8 cellular contexts compared by ENCODE assay signal in genomic region chr13:110676511-110677204, GRCh38. TPM values are rescaled to one million over a fixed set of nuclear protein-coding genes. Genes with fewer than 3 reads are reported as not detected.
DNase-seq lines count a peak whose midpoint lies in the region; ATAC-seq and TF ChIP-seq lines count a peak whose summit lies in the region.

No MANE protein-coding gene starts in this region.

- no peak for TF ChIP-seq CTCF in CD14-positive monocyte (IDR thresholded peaks at IDR 0.05)
- no peak for TF ChIP-seq CTCF in upper lobe of right lung (IDR thresholded peaks at IDR 0.05)
- no peak for TF ChIP-seq CTCF in coronary artery (IDR thresholded peaks at IDR 0.05)

- H3K4me1 ChIP-seq in upper lobe of right lung = no peaks in the 10 kb centered on the region

- H3K9me3 Mint-ChIP-seq in CD14-positive monocyte = peaks cover 0 to 3% (median 1%) of the 10 kb centered on the region in 7 donors
- H3K9me3 Mint-ChIP-seq in activated T-helper 2 cell treated with anti-CD3 and anti-CD28 coated beads, Interferon-gamma antibody, Interleukin-2, Interleukin-4, amounts not matched to agents 10 μg/mL and 5 μg/mL and 100 μg/mL, durations not matched to agents 14 hours and 24 hours and 36 hours = no peaks in the 10 kb centered on the region

- DNase-seq in CD14-positive monocyte (ENCODE audit: low spot score) = peak; percentile 80
- no peak for DNase-seq in activated T-helper 2 cell treated with anti-CD3 and anti-CD28 coated beads, Interferon-gamma antibody, Interleukin-2, Interleukin-4, amounts not matched to agents 10 μg/mL and 5 μg/mL and 100 μg/mL, durations not matched to agents 14 hours and 24 hours and 36 hours (ENCODE audit: low spot score)
- DNase-seq in upper lobe of right lung = no peak
- no peak for DNase-seq in kidney glomerular epithelial cell (lab: John Stamatoyannopoulos, UW)
- DNase-seq in coronary artery (ENCODE audit: low spot score) = no peak
- DNase-seq in posterior vena cava (ENCODE audit: low spot score) = no peak

- H3K4me3 Mint-ChIP-seq in CD14-positive monocyte = peak overlapping the region; percentile 68 to 91
- no peak overlapping the region for H3K4me3 Mint-ChIP-seq in activated T-helper 2 cell treated with anti-CD3 and anti-CD28 coated beads, Interferon-gamma antibody, Interleukin-2, Interleukin-4, amounts not matched to agents 10 μg/mL and 5 μg/mL and 100 μg/mL, durations not matched to agents 14 hours and 24 hours and 36 hours (ENCODE audit: low read depth)

- H3K4me1 Mint-ChIP-seq in CD14-positive monocyte = peaks cover 37% of the 10 kb centered on the region
- H3K4me1 Mint-ChIP-seq in activated T-helper 2 cell treated with anti-CD3 and anti-CD28 coated beads, Interferon-gamma antibody, Interleukin-2, Interleukin-4, amounts not matched to agents 10 μg/mL and 5 μg/mL and 100 μg/mL, durations not matched to agents 14 hours and 24 hours and 36 hours (ENCODE audit: low read depth) = peaks cover 3% of the 10 kb centered on the region

- H3K27ac ChIP-seq in upper lobe of right lung (no peak overlapping the region), coronary artery (peak overlapping the region in 1 of 2 donors; percentile 35)

- H3K9me3 ChIP-seq in upper lobe of right lung = no peaks in the 10 kb centered on the region

- intact Hi-C loops in CD14-positive monocyte (cut with micrococcal nuclease) (no loop called here), upper lobe of right lung (cut with DNase I) (no loop called here), posterior vena cava (cut with DNase I) (no loop called here)
- intact Hi-C loops in activated T-helper 2 cell treated with anti-CD3 and anti-CD28 coated beads, Interferon-gamma antibody, Interleukin-2, Interleukin-4, amounts not matched to agents 10 μg/mL and 5 μg/mL and 100 μg/mL, durations not matched to agents 14 hours and 24 hours and 36 hours (cut with micrococcal nuclease) = no loop called here

- peaks cover 41% of the 10 kb centered on the region for H3K36me3 ChIP-seq in upper lobe of right lung

- no peaks in the 10 kb centered on the region for H3K27me3 Mint-ChIP-seq in CD14-positive monocyte (ENCODE audit: low read depth in 3 of 3)
- no peaks in the 10 kb centered on the region for H3K27me3 Mint-ChIP-seq in activated T-helper 2 cell treated with anti-CD3 and anti-CD28 coated beads, Interferon-gamma antibody, Interleukin-2, Interleukin-4, amounts not matched to agents 10 μg/mL and 5 μg/mL and 100 μg/mL, durations not matched to agents 14 hours and 24 hours and 36 hours (ENCODE audit: low read depth)

- H3K36me3 Mint-ChIP-seq in CD14-positive monocyte = peaks cover 43 to 68% of the 10 kb centered on the region in 2 donors
- H3K36me3 Mint-ChIP-seq in activated T-helper 2 cell treated with anti-CD3 and anti-CD28 coated beads, Interferon-gamma antibody, Interleukin-2, Interleukin-4, amounts not matched to agents 10 μg/mL and 5 μg/mL and 100 μg/mL, durations not matched to agents 14 hours and 24 hours and 36 hours (ENCODE audit: low read depth) = peaks cover 85% of the 10 kb centered on the region

- H3K4me3 ChIP-seq in upper lobe of right lung = no peak overlapping the region
- H3K4me3 ChIP-seq in coronary artery = no peak overlapping the region

- H3K27ac Mint-ChIP-seq in CD14-positive monocyte = peak overlapping the region; percentile 95 to 100 (median 97)
- peak overlapping the region; percentile 67 for H3K27ac Mint-ChIP-seq in activated T-helper 2 cell treated with anti-CD3 and anti-CD28 coated beads, Interferon-gamma antibody, Interleukin-2, Interleukin-4, amounts not matched to agents 10 μg/mL and 5 μg/mL and 100 μg/mL, durations not matched to agents 14 hours and 24 hours and 36 hours

- ATAC-seq in GM19035 (IDR thresholded peaks at IDR 0.05; ENCODE audit: unreplicated experiment) (peak; percentile 68), HG03066 (IDR thresholded peaks at IDR 0.05; ENCODE audit: low read depth, unreplicated experiment) (peak; percentile 75), upper lobe of right lung (peak; percentile 77)

- H3K27me3 ChIP-seq in upper lobe of right lung = no peaks in the 10 kb centered on the region

RNA-seq across cellular contexts. Expression of gene CARS2, which starts 29.3 kb away (rescaled TPM):
- 100 to 1,000 TPM; 130 to 227 TPM for polyA plus RNA-seq in CD14-positive monocyte
- 89.6 and 89.9 TPM in 2 replicates for total RNA-seq in activated T-helper 2 cell treated with anti-CD3 and anti-CD28 coated beads, Interferon-gamma antibody, Interleukin-2, Interleukin-4, amounts not matched to agents 10 μg/mL and 5 μg/mL and 100 μg/mL, durations not matched to agents 14 hours and 24 hours and 36 hours
- total RNA-seq in upper lobe of right lung (69.5 TPM), posterior vena cava (10 to 100 TPM; 43.7 to 46.9 TPM)

RNA-seq across cellular contexts. Expression of gene ING1, which starts 36.8 kb away (rescaled TPM):
- 10 to 100 TPM in 1 of 2 donors, 1 to 10 TPM in 1; 8.4 to 11.8 TPM for polyA plus RNA-seq in CD14-positive monocyte
- 16.3 and 17.9 TPM in 2 replicates for total RNA-seq in activated T-helper 2 cell treated with anti-CD3 and anti-CD28 coated beads, Interferon-gamma antibody, Interleukin-2, Interleukin-4, amounts not matched to agents 10 μg/mL and 5 μg/mL and 100 μg/mL, durations not matched to agents 14 hours and 24 hours and 36 hours
- total RNA-seq in upper lobe of right lung (13.2 TPM), posterior vena cava (1 to 10 TPM; 7.0 to 9.5 TPM)
